ENCODE assay signal across 14 cellular contexts in genomic region chr1:225378880-225379279, GRCh38. TPM values are rescaled to one million over a fixed set of nuclear protein-coding genes. Genes with fewer than 3 reads are reported as not detected.
DNase-seq lines count a peak whose midpoint lies in the region; ATAC-seq and TF ChIP-seq lines count a peak whose summit lies in the region.
"Had no signal": no experiment of that assay in that cellular context is flagged by ENCODE, and none has a peak within 500 bp of the region (broad histone marks: within the 10 kb centered on the region; RNA-seq: fewer than 3 reads in every experiment).

No MANE protein-coding gene starts in this region.

- no peaks in the 10 kb centered on the region for H3K9me3 ChIP-seq in left lung

- no peaks in the 10 kb centered on the region for H3K36me3 ChIP-seq in left lung

- TF ChIP-seq CTCF in left lung (IDR thresholded peaks at IDR 0.05), result no peak

- H3K27ac ChIP-seq in epithelial cell of prostate, result peak overlapping the region; percentile 49
- no peak overlapping the region for H3K27ac ChIP-seq in left lung

- H3K4me3 ChIP-seq in left lung, result no peak overlapping the region
- H3K4me3 ChIP-seq: lung had no signal

- H3K4me1 ChIP-seq in left lung, result no peaks in the 10 kb centered on the region

- ATAC-seq in left lung, result peak; percentile 67
- ATAC-seq in GM18519 (IDR thresholded peaks at IDR 0.05; ENCODE audit: low FRiP score, unreplicated experiment), result no peak
- ATAC-seq: SK-N-SH treated with all-trans-retinoic acid at 6 μM for 48 hours had no signal

- in situ Hi-C loops in KBM-7 (cut with MboI; ENCODE audit: low pct_unique_long_range_greater_than_20kb, low sequenced_read_pairs), result no loop called here

- no peak for TF ChIP-seq POLR2A in erythroblast (IDR thresholded peaks at IDR 0.05; ENCODE audit: low read length)

- peak; percentile 47 for DNase-seq in GM03348 (ENCODE audit: low spot score)
- peak; percentile 16 for DNase-seq in KBM-7
- DNase-seq in epithelial cell of prostate (ENCODE audit: low read depth, low spot score), result peak; percentile 87
- no peak for DNase-seq in left lung
- DNase-seq in posterior vena cava (ENCODE audit: low spot score), result no peak
- DNase-seq in erythroblast (lab: John Stamatoyannopoulos, UW), result no peak
- no peak for DNase-seq in pons (ENCODE audit: low spot score)
- DNase-seq: activated CD4-positive, alpha-beta T cell treated with anti-CD3 and anti-CD28 coated beads, Interleukin-2, amount 10 ng/mL, durations not matched to agents 7 days and 5 days; activated naive CD4-positive, alpha-beta T cell treated with anti-CD3 and anti-CD28 coated beads, Interleukin-2, amount 10 ng/mL, durations not matched to agents 7 days and 5 days; GDM1; NCI-H2171 had no signal

- no peaks in the 10 kb centered on the region for H3K27me3 ChIP-seq in left lung

- intact Hi-C loops in left lung (cut with DNase I), result no loop called here
- intact Hi-C loops in posterior vena cava (cut with DNase I), result no loop called here

RNA-seq across cellular contexts. Expression of gene LBR, which starts 49.0 kb away (rescaled TPM):
- total RNA-seq in left lung, result 10 to 100 TPM; 42.4 to 75.0 TPM
- 10 to 100 TPM; 52.4 to 61.3 TPM for total RNA-seq in posterior vena cava

Comparison
In these comparisons a context has a peak if more than half of its experiments do, and no peak if none do; other contexts are left out.
1. DNase-seq: peak in GM03348 (single experiment), KBM-7 (single experiment) and epithelial cell of prostate (single experiment); none in left lung (0 of 2), posterior vena cava (single experiment), erythroblast (0 of 2) and pons (single experiment).